Comparison of ENCODE assay signal across 20 cellular contexts in the genomic region with DNA sequence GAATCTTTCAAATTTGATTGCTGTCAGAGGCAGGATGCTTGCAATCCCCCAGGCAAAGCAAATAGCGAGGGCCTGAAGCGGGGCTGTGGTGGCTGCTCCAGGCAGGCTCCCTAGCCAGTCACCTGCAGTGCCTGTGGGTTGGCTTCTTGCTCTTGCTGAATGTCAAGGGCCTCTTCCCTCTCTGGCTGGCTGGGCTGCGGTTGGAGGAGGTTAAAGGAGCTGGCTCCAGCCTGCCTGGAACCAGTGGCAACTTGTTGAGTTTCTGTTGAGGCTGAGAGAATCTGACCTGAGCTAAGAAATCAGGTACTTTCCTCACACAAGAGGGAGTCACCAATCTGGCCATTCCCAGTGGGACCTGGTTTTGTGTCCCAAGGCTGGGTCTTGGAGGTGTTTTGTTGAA.
DNase-seq lines count a peak whose midpoint lies in the region; TF ChIP-seq lines count a peak whose summit lies in the region.
"Had no signal": no experiment of that assay in that cellular context is flagged by ENCODE, and none has a peak within 500 bp of the region (broad histone marks: within the 10 kb centered on the region; RNA-seq: fewer than 3 reads in every experiment).

No MANE protein-coding gene starts in this region.

- H3K79me1 ChIP-seq in mesendoderm (ENCODE audit: low read length): no peaks in the 10 kb centered on the region

- H3K4me3 Mint-ChIP-seq in neural progenitor cell: no peak overlapping the region
- H3K4me3 Mint-ChIP-seq: activated CD4-positive, alpha-beta memory T cell treated with anti-CD3 and anti-CD28 coated beads, Interleukin-2, amount 10 ng/mL, durations not matched to agents 7 days and 5 days; activated T-cell treated with anti-CD3 and anti-CD28 coated beads, Interleukin-2, amount 50 U/mL, for 24 hours; memory B cell; naive thymus-derived CD4-positive, alpha-beta T cell; T-helper 2 cell treated with Interferon-gamma antibody and Interleukin-4, amounts not matched to agents 5 μg/mL and 100 μg/mL, for 36 hours had no signal

- peak overlapping the region; percentile 49 for H2AFZ ChIP-seq in mammary epithelial cell (ENCODE audit: low read depth, low read length)
- H2AFZ ChIP-seq in neural progenitor cell (replicated peaks): no peak overlapping the region

- dilution Hi-C loops in mammary epithelial cell (cut with HindIII; ENCODE audit: low sequenced_read_pairs): no loop called here

- H3K27ac ChIP-seq in mammary epithelial cell (ENCODE audit: insufficient read depth, low read depth, low read length): peak overlapping the region; percentile 52
- no peak overlapping the region for H3K27ac ChIP-seq in mesendoderm (ENCODE audit: low read depth, low read length)
- H3K27ac ChIP-seq in RWPE1: no peak overlapping the region
- H3K27ac ChIP-seq in neural progenitor cell: no peak overlapping the region
- H3K27ac ChIP-seq: foreskin keratinocyte had no signal

- DNase-seq in DMS53 (lab: John Stamatoyannopoulos, UW): peak; percentile 49
- DNase-seq in DMS53 treated with DMSO at 0.1 percent for 48 hours (lab: John Stamatoyannopoulos, UW; ENCODE audit: unreplicated experiment): no peak
- peak; percentile 86 for DNase-seq in NCI-H2029 treated with DMSO at 0.1 percent for 48 hours (lab: John Stamatoyannopoulos, UW)
- DNase-seq in mammary epithelial cell: peak; percentile 83
- DNase-seq in mesendoderm: peak; percentile 27
- no peak for DNase-seq in RWPE1 (ENCODE audit: low spot score)
- no peak for DNase-seq in neural progenitor cell (ENCODE audit: low spot score)
- no peak for DNase-seq in activated CD4-positive, alpha-beta T cell treated with anti-CD3 and anti-CD28 coated beads for 48 hours
- DNase-seq: 8988T; activated CD4-positive, alpha-beta memory T cell treated with anti-CD3 and anti-CD28 coated beads, Interleukin-2, amount 10 ng/mL, durations not matched to agents 7 days and 5 days; activated naive CD4-positive, alpha-beta T cell; activated T-cell treated with anti-CD3 and anti-CD28 coated beads, Interleukin-2, amount 50 U/mL, for 24 hours; EL; hypothalamus; MM.1S; naive thymus-derived CD4-positive, alpha-beta T cell; right cardiac atrium had no signal

- H3K4me1 Mint-ChIP-seq in neural progenitor cell: peaks cover 24% of the 10 kb centered on the region
- H3K4me1 Mint-ChIP-seq: activated CD4-positive, alpha-beta memory T cell treated with anti-CD3 and anti-CD28 coated beads, Interleukin-2, amount 10 ng/mL, durations not matched to agents 7 days and 5 days; memory B cell; naive thymus-derived CD4-positive, alpha-beta T cell had no signal

- no peaks in the 10 kb centered on the region for H3F3A ChIP-seq in neural progenitor cell (ENCODE audit: low read depth)

- H3K23ac ChIP-seq in mesendoderm (ENCODE audit: low read length): peak overlapping the region; percentile 29

- no peak overlapping the region for H2BK120ac ChIP-seq in mesendoderm (ENCODE audit: low read depth, low read length)

- H3K4ac ChIP-seq in mesendoderm (ENCODE audit: low read depth, low read length): no peak overlapping the region

- H3K9me3 Mint-ChIP-seq in neural progenitor cell: no peaks in the 10 kb centered on the region
- H3K9me3 Mint-ChIP-seq: activated CD4-positive, alpha-beta memory T cell treated with anti-CD3 and anti-CD28 coated beads, Interleukin-2, amount 10 ng/mL, durations not matched to agents 7 days and 5 days; activated T-cell treated with anti-CD3 and anti-CD28 coated beads, Interleukin-2, amount 50 U/mL, for 24 hours; memory B cell; T-helper 2 cell treated with Interferon-gamma antibody and Interleukin-4, amounts not matched to agents 5 μg/mL and 100 μg/mL, for 36 hours had no signal

- POLR2A ChIA-PET in RWPE1 (lab: Yijun Ruan, JAX; ENCODE audit: low non-redundant PET): no interaction called here

- in situ Hi-C loops in mammary epithelial cell (cut with MboI; ENCODE audit: low sequenced_read_pairs in 2 of 2): no loop called here

- H3K27me3 ChIP-seq in mammary epithelial cell (ENCODE audit: insufficient read depth, low read length) (peaks cover 3% of the 10 kb centered on the region), mesendoderm (ENCODE audit: insufficient read depth, low read length, poor library complexity) (no peaks in the 10 kb centered on the region), neural progenitor cell (no peaks in the 10 kb centered on the region)
- H3K27me3 ChIP-seq: foreskin keratinocyte had no signal

- H2BK5ac ChIP-seq in mesendoderm (ENCODE audit: low read length): no peak overlapping the region

- peak overlapping the region; percentile 70 for H3K4me2 ChIP-seq in mammary epithelial cell (ENCODE audit: insufficient read depth, low read depth, low read length)
- H3K4me2 ChIP-seq in mesendoderm (ENCODE audit: low read length): no peak overlapping the region
- H3K4me2 ChIP-seq in neural progenitor cell: no peak overlapping the region

- H3K79me2 ChIP-seq in mammary epithelial cell (ENCODE audit: insufficient read depth, low read length): no peaks in the 10 kb centered on the region
- H3K79me2 ChIP-seq in mesendoderm (ENCODE audit: control insufficient read depth, insufficient read depth, low read length): no peaks in the 10 kb centered on the region
- H3K79me2 ChIP-seq in neural progenitor cell (ENCODE audit: low read depth): no peaks in the 10 kb centered on the region

- no peak overlapping the region for H3K27ac Mint-ChIP-seq in neural progenitor cell
- H3K27ac Mint-ChIP-seq: activated CD4-positive, alpha-beta memory T cell treated with anti-CD3 and anti-CD28 coated beads, Interleukin-2, amount 10 ng/mL, durations not matched to agents 7 days and 5 days; activated T-cell treated with anti-CD3 and anti-CD28 coated beads, Interleukin-2, amount 50 U/mL, for 24 hours; memory B cell; naive thymus-derived CD4-positive, alpha-beta T cell; T-helper 2 cell treated with Interferon-gamma antibody and Interleukin-4, amounts not matched to agents 5 μg/mL and 100 μg/mL, for 36 hours had no signal

- H2BK15ac ChIP-seq in mesendoderm (replicated peaks; ENCODE audit: low read depth): no peak overlapping the region

- TF ChIP-seq CTCF in mammary epithelial cell (conservative IDR thresholded peaks at IDR 0.05 in 1 of 2, IDR thresholded peaks at IDR 0.05 in 1 of 2; ENCODE audit: extremely low read depth in 1 of 2, insufficient read depth in 1 of 2, low read depth in 1 of 2, low read length in 2 of 2): no peak
- TF ChIP-seq CTCF in RWPE1 (conservative IDR thresholded peaks at IDR 0.05; ENCODE audit: low read depth): no peak
- no peak for TF ChIP-seq CTCF in neural progenitor cell (IDR thresholded peaks at IDR 0.05)

- CTCF ChIA-PET in mammary epithelial cell (lab: Charles Lee; ENCODE audit: low non-redundant PET): no interaction called here
- CTCF ChIA-PET in RWPE1 (lab: Yijun Ruan, JAX): no interaction called here

- H3K56ac ChIP-seq in mesendoderm (ENCODE audit: low read length): no peak overlapping the region

- H3K4me3 ChIP-seq in mammary epithelial cell (replicated peaks in 1 of 3; ENCODE audit: insufficient read depth in 1 of 3, low read depth in 2 of 3, low read length in 3 of 3) (no peak overlapping the region), mesendoderm (ENCODE audit: low read length) (no peak overlapping the region), neural progenitor cell (no peak overlapping the region)

- intact Hi-C loops in mammary epithelial cell (cut with micrococcal nuclease): no loop called here

- H3K9ac ChIP-seq in mammary epithelial cell (ENCODE audit: insufficient read depth, low read length): no peak overlapping the region
- H3K9ac ChIP-seq in mesendoderm (ENCODE audit: low read length): no peak overlapping the region
- no peak overlapping the region for H3K9ac ChIP-seq in neural progenitor cell

- H3K9me3 ChIP-seq in mammary epithelial cell (replicated peaks; ENCODE audit: insufficient read depth, low read length): no peaks in the 10 kb centered on the region
- H3K9me3 ChIP-seq in neural progenitor cell (ENCODE audit: low read depth): no peaks in the 10 kb centered on the region

- no peak overlapping the region for H4K5ac ChIP-seq in mesendoderm (ENCODE audit: low read length)

- no TSS peak for BruUV-seq in mammary epithelial cell (replicated peaks; lab: Mats Ljungman, UMichigan)

- H3K36me3 ChIP-seq in mammary epithelial cell (ENCODE audit: insufficient read depth, low read length) (no peaks in the 10 kb centered on the region), mesendoderm (ENCODE audit: control insufficient read depth, insufficient read depth, low read length) (no peaks in the 10 kb centered on the region), neural progenitor cell (no peaks in the 10 kb centered on the region)

- H3K18ac ChIP-seq in mesendoderm (ENCODE audit: low read length): no peak overlapping the region

- H4K8ac ChIP-seq in mesendoderm (ENCODE audit: low read depth, low read length): no peak overlapping the region

- H4K20me1 ChIP-seq in mammary epithelial cell (ENCODE audit: insufficient read depth, low read length) (no peaks in the 10 kb centered on the region), neural progenitor cell (ENCODE audit: low read depth) (no peaks in the 10 kb centered on the region)

- WGBS in mammary epithelial cell (ENCODE audit: low coverage, missing lambda C conversion rate): 0% methylated on average over 3 of the region's 3 CpGs
- WGBS in mesendoderm (ENCODE audit: extremely low coverage, insufficient coverage, low lambda C conversion rate): no CpG with 5 or more reads among the region's 3 CpGs

- peaks cover 18% of the 10 kb centered on the region for H3K4me1 ChIP-seq in mammary epithelial cell (ENCODE audit: insufficient read depth, low read length)
- no peaks in the 10 kb centered on the region for H3K4me1 ChIP-seq in mesendoderm (ENCODE audit: control insufficient read depth, low read depth, low read length)
- peaks cover 5% of the 10 kb centered on the region for H3K4me1 ChIP-seq in neural progenitor cell
- H3K4me1 ChIP-seq: foreskin keratinocyte had no signal

- no peaks in the 10 kb centered on the region for H3K36me3 Mint-ChIP-seq in neural progenitor cell
- H3K36me3 Mint-ChIP-seq: memory B cell; naive thymus-derived CD4-positive, alpha-beta T cell had no signal

- H3K27me3 Mint-ChIP-seq in neural progenitor cell (ENCODE audit: insufficient read depth, low read depth): peaks cover 2% of the 10 kb centered on the region

- H2AK5ac ChIP-seq in mesendoderm (ENCODE audit: low read length): no peak overlapping the region

Comparison
In these comparisons a context has a peak if more than half of its experiments do, and no peak if none do; other contexts are left out.
1. DNase-seq: peak in DMS53 (single experiment), NCI-H2029 treated with DMSO at 0.1 percent for 48 hours (single experiment), mammary epithelial cell (single experiment) and mesendoderm (single experiment); none in DMS53 treated with DMSO at 0.1 percent for 48 hours (single experiment), RWPE1 (single experiment), neural progenitor cell (single experiment) and activated CD4-positive, alpha-beta T cell treated with anti-CD3 and anti-CD28 coated beads for 48 hours (single experiment).